ENCODE assay signal across 9 cellular contexts in genomic region chr5:97838214-97838613, GRCh38.
DNase-seq lines count a peak whose midpoint lies in the region; ATAC-seq, FAIRE-seq and TF ChIP-seq lines count a peak whose summit lies in the region.
"Had no signal": no experiment of that assay in that cellular context is flagged by ENCODE, and none has a peak within 500 bp of the region (broad histone marks: within the 10 kb centered on the region; RNA-seq: fewer than 3 reads in every experiment).

No MANE protein-coding gene starts in this region.

- H3K9ac ChIP-seq in kidney (ENCODE audit: low read length in 2 of 2), result no peak overlapping the region

- ATAC-seq in GM21529 (IDR thresholded peaks at IDR 0.05; ENCODE audit: unreplicated experiment), result peak; percentile 94
- peak; percentile 23 for ATAC-seq in stimulated activated naive CD8-positive, alpha-beta T cell treated with anti-CD3 and anti-CD28 coated beads, Interleukin-15, Interleukin-2, amounts not matched to agents 100 U/mL and 50 U/mL, for 24 hours

- TF ChIP-seq CTCF in chondrocyte (IDR thresholded peaks at IDR 0.05) (no peak), Peyer's patch (IDR thresholded peaks at IDR 0.05) (no peak), kidney (IDR thresholded peaks at IDR 0.05; ENCODE audit: borderline replicate concordance, extremely low read depth, insufficient read depth) (no peak)

- peak overlapping the region; percentile 14 for H3K27ac Mint-ChIP-seq in chondrocyte (ENCODE audit: unreplicated experiment)

- H3K27me3 ChIP-seq in Peyer's patch, result no peaks in the 10 kb centered on the region
- H3K27me3 ChIP-seq: upper lobe of left lung had no signal

- H3K27ac ChIP-seq in Peyer's patch (no peak overlapping the region), kidney (ENCODE audit: low read depth in 2 of 2, low read length in 2 of 2) (no peak overlapping the region)
- H3K27ac ChIP-seq: upper lobe of left lung had no signal

- peak; percentile 93 for DNase-seq in GM04503 (ENCODE audit: low read depth)
- peak; percentile 66 for DNase-seq in HS-27A (ENCODE audit: low read depth)
- no peak for DNase-seq in chondrocyte (ENCODE audit: low spot score)
- no peak for DNase-seq in stimulated activated naive CD8-positive, alpha-beta T cell treated with anti-CD3 and anti-CD28 coated beads, Interleukin-15, Interleukin-2, amounts not matched to agents 100 U/mL and 50 U/mL, for 24 hours
- DNase-seq in Peyer's patch, result no peak
- no peak for DNase-seq in NCI-H2227 treated with DMSO at 0.1 percent for 48 hours (lab: John Stamatoyannopoulos, UW)
- no peak for DNase-seq in kidney
- DNase-seq: upper lobe of left lung had no signal

- no peaks in the 10 kb centered on the region for H3K27me3 Mint-ChIP-seq in chondrocyte (ENCODE audit: low read depth)

- H3K36me3 Mint-ChIP-seq in chondrocyte (ENCODE audit: low read depth), result peaks cover 2% of the 10 kb centered on the region

- FAIRE-seq in kidney (lab: Jason Lieb, UNC), result no peak

- H3K4me3 Mint-ChIP-seq in chondrocyte (ENCODE audit: unreplicated experiment), result no peak overlapping the region

- H3K36me3 ChIP-seq in Peyer's patch, result no peaks in the 10 kb centered on the region
- no peaks in the 10 kb centered on the region for H3K36me3 ChIP-seq in kidney (ENCODE audit: control insufficient read depth in 1 of 2, insufficient read depth in 2 of 2, low read length in 2 of 2)
- H3K36me3 ChIP-seq: upper lobe of left lung had no signal

- H3K9me3 Mint-ChIP-seq in chondrocyte (ENCODE audit: low read depth), result no peaks in the 10 kb centered on the region

- H3K4me1 ChIP-seq in Peyer's patch, result no peaks in the 10 kb centered on the region
- H3K4me1 ChIP-seq in kidney (ENCODE audit: control insufficient read depth in 1 of 2, insufficient read depth in 1 of 2, low read depth in 1 of 2, low read length in 2 of 2), result no peaks in the 10 kb centered on the region
- H3K4me1 ChIP-seq: upper lobe of left lung had no signal

- intact Hi-C loops in kidney (cut with DNase I), result no loop called here

- peaks cover 42% of the 10 kb centered on the region for H3K4me1 Mint-ChIP-seq in chondrocyte (ENCODE audit: low read depth)

- H3K4me3 ChIP-seq in Peyer's patch, result no peak overlapping the region
- no peak overlapping the region for H3K4me3 ChIP-seq in kidney (ENCODE audit: low read length in 2 of 2)
- H3K4me3 ChIP-seq: upper lobe of left lung had no signal

- no peak for TF ChIP-seq POLR2A in Peyer's patch (IDR thresholded peaks at IDR 0.05)

- H3K9me3 ChIP-seq in Peyer's patch (no peaks in the 10 kb centered on the region), kidney (ENCODE audit: control insufficient read depth in 1 of 2, low read length in 2 of 2) (no peaks in the 10 kb centered on the region)
- H3K9me3 ChIP-seq: upper lobe of left lung had no signal

Comparison
In these comparisons a context has a peak if more than half of its experiments do, and no peak if none do; other contexts are left out.
1. DNase-seq: peak in GM04503 (single experiment) and HS-27A (single experiment); none in chondrocyte (single experiment), stimulated activated naive CD8-positive, alpha-beta T cell treated with anti-CD3 and anti-CD28 coated beads, Interleukin-15, Interleukin-2, amounts not matched to agents 100 U/mL and 50 U/mL, for 24 hours (single experiment), Peyer's patch (0 of 3), NCI-H2227 treated with DMSO at 0.1 percent for 48 hours (single experiment) and kidney (single experiment).